In genomic region chr17:32485261-32485955, GRCh38 we compare ENCODE assay signal across 10 cellular contexts. TPM values are rescaled to one million over a fixed set of nuclear protein-coding genes. Genes with fewer than 3 reads are reported as not detected.
DNase-seq lines count a peak whose midpoint lies in the region; ATAC-seq and TF ChIP-seq lines count a peak whose summit lies in the region.
"Had no signal": no experiment of that assay in that cellular context is flagged by ENCODE, and none has a peak within 500 bp of the region (broad histone marks: within the 10 kb centered on the region; RNA-seq: fewer than 3 reads in every experiment).

No MANE protein-coding gene starts in this region.

- H3K9me3 Mint-ChIP-seq in activated naive CD8-positive, alpha-beta T cell treated with anti-CD3 and anti-CD28 coated beads for 36 hours, result no peaks in the 10 kb centered on the region

- H3K27ac Mint-ChIP-seq in activated naive CD8-positive, alpha-beta T cell treated with anti-CD3 and anti-CD28 coated beads for 36 hours, result peak overlapping the region; percentile 48

- H3K27ac ChIP-seq in left ventricle myocardium inferior (replicated peaks) (peak overlapping the region; percentile 85), uterus (peak overlapping the region; percentile 49 to 66)
- H3K27ac ChIP-seq: colonic mucosa had no signal

- no peak for DNase-seq in left ventricle myocardium inferior
- DNase-seq in Right ventricle myocardium superior, result no peak
- DNase-seq in activated naive CD8-positive, alpha-beta T cell treated with anti-CD3 and anti-CD28 coated beads for 36 hours, result no peak
- DNase-seq in mesenteric fat pad (ENCODE audit: low spot score), result peak; percentile 60
- no peak for DNase-seq in uterus
- no peak for DNase-seq in cerebellum (ENCODE audit: low spot score)
- DNase-seq in NK-92 treated with Interleukin-12 subunit alpha and Interleukin-12 subunit beta, amount 100 ng/mL, for 24 hours (lab: John Stamatoyannopoulos, UW), result no peak

- TF ChIP-seq CTCF in left ventricle myocardium inferior (IDR thresholded peaks at IDR 0.05; ENCODE audit: borderline replicate concordance) (no peak), uterus (IDR thresholded peaks at IDR 0.05) (no peak)

- H3K27me3 Mint-ChIP-seq in activated naive CD8-positive, alpha-beta T cell treated with anti-CD3 and anti-CD28 coated beads for 36 hours, result no peaks in the 10 kb centered on the region

- H3K4me3 ChIP-seq in left ventricle myocardium inferior (peak overlapping the region; percentile 69), uterus (no peak overlapping the region)

- peaks cover 38% of the 10 kb centered on the region for H3K4me1 Mint-ChIP-seq in activated naive CD8-positive, alpha-beta T cell treated with anti-CD3 and anti-CD28 coated beads for 36 hours

- peak overlapping the region; percentile 48 for H3K4me3 Mint-ChIP-seq in activated naive CD8-positive, alpha-beta T cell treated with anti-CD3 and anti-CD28 coated beads for 36 hours

- intact Hi-C loops in left ventricle myocardium inferior (cut with micrococcal nuclease) (no loop called here), Right ventricle myocardium superior (cut with DNase I) (loop anchor here (10.0 kb wide), 1 partner anchor 269 kb away; no protein-coding TSS in a partner anchor), uterus (cut with DNase I; ENCODE audit: low total_unique reads) (no loop called here)

- H3K27me3 ChIP-seq in left ventricle myocardium inferior (ENCODE audit: low read depth), result no peaks in the 10 kb centered on the region
- H3K27me3 ChIP-seq in uterus, result no peaks in the 10 kb centered on the region
- H3K27me3 ChIP-seq: colonic mucosa, MG63 had no signal

- H3K9me3 ChIP-seq in left ventricle myocardium inferior (replicated peaks) (no peaks in the 10 kb centered on the region), uterus (no peaks in the 10 kb centered on the region)
- H3K9me3 ChIP-seq: colonic mucosa, MG63 had no signal

- H3K36me3 Mint-ChIP-seq in activated naive CD8-positive, alpha-beta T cell treated with anti-CD3 and anti-CD28 coated beads for 36 hours, result peaks cover 31% of the 10 kb centered on the region

- no peak for TF ChIP-seq POLR2A in uterus (IDR thresholded peaks at IDR 0.05)

- H3K4me1 ChIP-seq in left ventricle myocardium inferior (peaks cover 48% of the 10 kb centered on the region), uterus (peaks cover 0 to 4% of the 10 kb centered on the region in 2 donors)
- H3K4me1 ChIP-seq: colonic mucosa had no signal

- H3K36me3 ChIP-seq in left ventricle myocardium inferior (peaks cover 21% of the 10 kb centered on the region), uterus (no peaks in the 10 kb centered on the region)
- H3K36me3 ChIP-seq: colonic mucosa had no signal

- no peak for ATAC-seq in Right ventricle myocardium superior (ENCODE audit: poor library complexity)
- no peak for ATAC-seq in GM21390 (IDR thresholded peaks at IDR 0.05; ENCODE audit: unreplicated experiment)

RNA-seq across cellular contexts. Expression of gene CDK5R1, which starts 1.4 kb away (rescaled TPM):
- total RNA-seq in left ventricle myocardium inferior (1.5 TPM), Right ventricle myocardium superior (1.4 TPM), mesenteric fat pad (1.8 TPM), uterus (1 to 10 TPM in 2 of 4 donors, under 1 TPM in 1, not detected in 1; 0.77 to 2.9 (median 1.4) TPM), cerebellum (88.1 TPM)
- total RNA-seq in activated naive CD8-positive, alpha-beta T cell treated with anti-CD3 and anti-CD28 coated beads for 36 hours, result 1 to 10 TPM; 9.7 to 9.9 TPM

RNA-seq across cellular contexts. Expression of gene PSMD11, which starts 41.1 kb away (rescaled TPM):
- 63.7 TPM for total RNA-seq in left ventricle myocardium inferior
- total RNA-seq in Right ventricle myocardium superior, result 62.3 TPM
- 100 to 1,000 TPM; 147 to 157 TPM for total RNA-seq in activated naive CD8-positive, alpha-beta T cell treated with anti-CD3 and anti-CD28 coated beads for 36 hours
- 104 TPM for total RNA-seq in mesenteric fat pad
- total RNA-seq in uterus, result 10 to 100 TPM; 10.8 to 89.3 (median 58.5) TPM
- total RNA-seq in cerebellum, result 70.6 TPM
